In the genomic region with DNA sequence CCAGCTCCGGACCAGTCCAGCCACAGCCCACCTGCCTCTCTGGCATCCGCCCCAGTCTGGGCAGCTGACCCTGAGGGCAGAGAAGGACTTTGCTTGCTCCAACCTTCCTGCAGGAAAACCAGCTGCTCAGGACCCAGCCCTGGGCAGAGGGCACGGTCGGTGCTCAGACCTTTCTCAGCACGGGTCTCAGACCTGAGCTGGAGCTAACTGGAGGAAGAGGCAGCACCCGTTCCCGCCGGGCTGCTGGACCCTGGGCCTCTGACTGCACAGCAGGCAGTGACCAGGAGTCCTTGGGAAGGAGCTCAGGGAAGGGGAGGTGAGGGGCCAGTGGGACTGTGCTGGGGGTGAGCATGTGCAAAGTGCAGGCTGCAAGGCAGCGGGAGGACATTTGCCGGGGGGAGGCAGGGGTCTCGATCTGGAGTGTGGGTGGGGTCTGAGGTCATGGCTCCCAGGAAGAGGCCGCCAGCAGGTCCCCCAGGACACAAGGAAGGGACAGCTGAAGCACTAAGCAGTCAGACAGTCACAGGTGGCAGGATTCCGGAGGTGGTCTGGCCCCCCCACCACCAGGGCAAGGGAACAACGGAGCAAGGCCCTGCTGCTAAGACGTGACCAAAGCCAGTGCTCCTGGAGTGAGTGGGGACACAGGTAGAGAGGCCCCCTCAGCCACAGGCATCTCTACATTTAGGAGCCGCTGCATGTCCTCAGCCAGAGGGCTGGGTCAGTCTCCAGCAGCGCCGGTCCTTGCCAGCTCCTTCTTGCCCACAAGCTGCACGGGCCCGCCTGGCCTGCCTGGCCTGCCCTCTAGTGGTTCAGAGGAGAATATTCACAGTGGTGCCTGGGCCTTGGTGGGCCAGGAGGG, we compare ENCODE assay signal across 8 cellular contexts. TPM values are rescaled to one million over a fixed set of nuclear protein-coding genes. Genes with fewer than 3 reads are reported as not detected.
DNase-seq lines count a peak whose midpoint lies in the region; ATAC-seq lines count a peak whose summit lies in the region.

No MANE protein-coding gene starts in this region.

- no peaks in the 10 kb centered on the region for H3K9me3 Mint-ChIP-seq in central memory CD8-positive, alpha-beta T cell

- H3K4me3 Mint-ChIP-seq in T-helper 17 cell = peak overlapping the region; percentile 25
- H3K4me3 Mint-ChIP-seq in central memory CD8-positive, alpha-beta T cell = peak overlapping the region; percentile 2

- peaks cover 23% of the 10 kb centered on the region for H3K4me1 Mint-ChIP-seq in T-helper 17 cell
- peaks cover 25% of the 10 kb centered on the region for H3K4me1 Mint-ChIP-seq in central memory CD8-positive, alpha-beta T cell

- peak overlapping the region; percentile 67 for H3K27ac Mint-ChIP-seq in T-helper 17 cell
- peak overlapping the region; percentile 42 for H3K27ac Mint-ChIP-seq in central memory CD8-positive, alpha-beta T cell (ENCODE audit: low read depth)

- no peaks in the 10 kb centered on the region for H3K27me3 Mint-ChIP-seq in T-helper 17 cell
- no peaks in the 10 kb centered on the region for H3K27me3 Mint-ChIP-seq in central memory CD8-positive, alpha-beta T cell

- H3K36me3 Mint-ChIP-seq in T-helper 17 cell (ENCODE audit: low read depth) = peaks cover 2% of the 10 kb centered on the region
- H3K36me3 Mint-ChIP-seq in central memory CD8-positive, alpha-beta T cell (ENCODE audit: insufficient read depth) = peaks cover 46% of the 10 kb centered on the region

- H3K27ac ChIP-seq in layer of hippocampus (ENCODE audit: low read depth, low read length) = peak overlapping the region; percentile 59

- no peaks in the 10 kb centered on the region for H3K27me3 ChIP-seq in layer of hippocampus (ENCODE audit: control insufficient read depth, insufficient read depth, low read length)

- DNase-seq in ELR (ENCODE audit: low read depth) (peak; percentile 73), LHCN-M2 (ENCODE audit: low read depth) (peak; percentile 61), T-helper 17 cell (no peak)
- peak in 1 of 2 donors; percentile 35 for DNase-seq in central memory CD8-positive, alpha-beta T cell (ENCODE audit: low spot score in 2 of 2)
- DNase-seq in stimulated activated naive CD4-positive, alpha-beta T cell treated with Interleukin-2 at 50 U/mL for 16 hours (lab: John Stamatoyannopoulos, UW) = peak; percentile 21

- ATAC-seq in T-helper 17 cell (peak; percentile 46), GM18511 (IDR thresholded peaks at IDR 0.05; ENCODE audit: unreplicated experiment) (no peak), GM19328 (IDR thresholded peaks at IDR 0.05; ENCODE audit: unreplicated experiment) (no peak)
- peak; percentile 40 for ATAC-seq in central memory CD8-positive, alpha-beta T cell (replicated peaks; ENCODE audit: extremely low read depth, poor library complexity, severe bottlenecking)

- no peaks in the 10 kb centered on the region for H3K9me3 ChIP-seq in T-helper 17 cell (ENCODE audit: control insufficient read depth, low read length, poor library complexity, severe bottlenecking)

RNA-seq across cellular contexts. Expression of a gene that starts 4.7 kb away (rescaled TPM):
- 29.0 and 29.5 TPM in 2 replicates for total RNA-seq in LHCN-M2 (2014; rRNA removed)
- 50.1 TPM for polyA plus RNA-seq in LHCN-M2 (2012)
- 10 to 100 TPM; 23.3 to 26.2 TPM for total RNA-seq in T-helper 17 cell

RNA-seq across cellular contexts. Expression of a gene that starts 11.8 kb away (rescaled TPM):
- total RNA-seq in LHCN-M2 (2014; rRNA removed) = 2.0 and 2.6 TPM in 2 replicates
- polyA plus RNA-seq in LHCN-M2 (2012) = 0.92 TPM
- 1 to 10 TPM; 2.1 to 2.3 TPM for total RNA-seq in T-helper 17 cell

RNA-seq across cellular contexts. Expression of a gene that starts 25.5 kb away (rescaled TPM):
- total RNA-seq in LHCN-M2 (2014; rRNA removed) (41.6 and 50.9 TPM in 2 replicates), T-helper 17 cell (10 to 100 TPM; 18.5 to 22.1 TPM)
- polyA plus RNA-seq in LHCN-M2 (2012) = 16.3 TPM

RNA-seq across cellular contexts. Expression of a gene that starts 38.4 kb away (rescaled TPM):
- 4.8 and 12.2 TPM in 2 replicates for total RNA-seq in LHCN-M2 (2014; rRNA removed)
- polyA plus RNA-seq in LHCN-M2 (2012) = 13.4 TPM
- 100 to 1,000 TPM; 254 to 268 TPM for total RNA-seq in T-helper 17 cell

RNA-seq across cellular contexts. Expression of a gene that starts 43.0 kb away (rescaled TPM):
- total RNA-seq in LHCN-M2 (2014; rRNA removed) (105 and 110 TPM in 2 replicates), T-helper 17 cell (100 to 1,000 TPM in 1 of 2 donors, 10 to 100 TPM in 1; 74.5 to 108 TPM)
- 84.9 TPM for polyA plus RNA-seq in LHCN-M2 (2012)

Comparison
In these comparisons a context has a peak if more than half of its experiments do, and no peak if none do; other contexts are left out.
1. DNase-seq: peak in ELR (single experiment), LHCN-M2 (single experiment) and stimulated activated naive CD4-positive, alpha-beta T cell treated with Interleukin-2 at 50 U/mL for 16 hours (single experiment); none in T-helper 17 cell (0 of 3).
2. ATAC-seq: peak in T-helper 17 cell (single experiment) and central memory CD8-positive, alpha-beta T cell (single experiment); none in GM18511 (single experiment) and GM19328 (single experiment).